ENCODE assay signal across 10 cellular contexts in genomic region chr20:54633903-54634302, GRCh38.
DNase-seq lines count a peak whose midpoint lies in the region; ATAC-seq and TF ChIP-seq lines count a peak whose summit lies in the region.
"Had no signal": no experiment of that assay in that cellular context is flagged by ENCODE, and none has a peak within 500 bp of the region (broad histone marks: within the 10 kb centered on the region; RNA-seq: fewer than 3 reads in every experiment).

No MANE protein-coding gene starts in this region.

- no peaks in the 10 kb centered on the region for H4K20me1 ChIP-seq in OCI-LY1 (ENCODE audit: insufficient read depth, low read length)

- no peak for TF ChIP-seq EP300 in transverse colon (IDR thresholded peaks at IDR 0.05; ENCODE audit: low read depth)

- H3K9ac ChIP-seq in OCI-LY1 (ENCODE audit: low read length): peak overlapping the region; percentile 7; the same call in 1 of the 2 replicates

- H3K27me3 ChIP-seq in OCI-LY1 (ENCODE audit: insufficient read depth, low read length) (no peaks in the 10 kb centered on the region; the same call in 1 of the 2 replicates), transverse colon (no peaks in the 10 kb centered on the region)

- no peak for TF ChIP-seq POLR2A in transverse colon (IDR thresholded peaks at IDR 0.05)

- no peaks in the 10 kb centered on the region for H3K9me2 ChIP-seq in OCI-LY1 (ENCODE audit: low read depth, low read length)

- H3F3A ChIP-seq in OCI-LY1 (ENCODE audit: insufficient read depth, low read length): no peaks in the 10 kb centered on the region

- DNase-seq in transverse colon (no peak), cerebellum (ENCODE audit: low spot score) (no peak), occipital lobe (lab: John Stamatoyannopoulos, UW) (no peak)
- DNase-seq in effector CD8-positive, alpha-beta T cell (lab: John Stamatoyannopoulos, UW): no peak
- DNase-seq: head of caudate nucleus, NCI-H2081 treated with DMSO at 0.1 percent for 48 hours had no signal

- H3K4me2 ChIP-seq in OCI-LY1 (ENCODE audit: low read length): peak overlapping the region; percentile 42

- H3K79me2 ChIP-seq in OCI-LY1 (ENCODE audit: insufficient read depth, low read length): no peaks in the 10 kb centered on the region

- ATAC-seq in GM18508 (IDR thresholded peaks at IDR 0.05; ENCODE audit: insufficient read depth, unreplicated experiment) (peak; percentile 99), GM21390 (IDR thresholded peaks at IDR 0.05; ENCODE audit: unreplicated experiment) (peak; percentile 99), HG03095 (IDR thresholded peaks at IDR 0.05; ENCODE audit: unreplicated experiment) (peak; percentile 98)

- no peak overlapping the region for H2AFZ ChIP-seq in OCI-LY1 (ENCODE audit: low read length)

- 69% methylated on average over 4 of the region's 4 CpGs; no CpG with 5 or more reads in 1 of the 2 donors for WGBS in transverse colon (ENCODE audit: low coverage in 1 of 2), 2 donors

- H3K4me3 ChIP-seq in OCI-LY1 (ENCODE audit: low read depth, low read length, poor library complexity, severe bottlenecking) (peak overlapping the region; percentile 31), transverse colon (no peak overlapping the region)

- H3K4me1 ChIP-seq in OCI-LY1 (ENCODE audit: insufficient read depth, low read length, severe bottlenecking) (peaks cover 12% of the 10 kb centered on the region), transverse colon (no peaks in the 10 kb centered on the region)

- no peak for TF ChIP-seq CTCF in OCI-LY1 (IDR thresholded peaks at IDR 0.05; ENCODE audit: low read length)
- TF ChIP-seq CTCF in transverse colon (IDR thresholded peaks at IDR 0.05): no peak

- H3K36me3 ChIP-seq in OCI-LY1 (ENCODE audit: insufficient read depth, low read length) (no peaks in the 10 kb centered on the region), transverse colon (no peaks in the 10 kb centered on the region)

- intact Hi-C loops in transverse colon (cut with DNase I; ENCODE audit: low total_unique reads): no loop called here

- no peaks in the 10 kb centered on the region for H3K9me3 ChIP-seq in OCI-LY1 (ENCODE audit: low read length)
- H3K9me3 ChIP-seq in transverse colon: no peaks in the 10 kb centered on the region

- H3K27ac ChIP-seq in OCI-LY1 (ENCODE audit: low read depth, low read length, poor library complexity, severe bottlenecking) (peak overlapping the region; percentile 42), transverse colon (no peak overlapping the region)

- in situ Hi-C loops in transverse colon (cut with MboI; ENCODE audit: low pct_ligation_motif_present in 1 of 4, low pct_unique_long_range_greater_than_20kb in 1 of 4, low sequenced_read_pairs in 3 of 4): loop anchor here (10.0 to 25.0 kb wide), 3 partner anchors 409 to 547 kb away; no protein-coding TSS in a partner anchor
